In genomic region chr1:9905010-9905409, GRCh38 we compare ENCODE assay signal across 1 cellular context.
TF ChIP-seq lines count a peak whose summit lies in the region.

No MANE protein-coding gene starts in this region.

TF ChIP-seq in K562, 482 proteins besides CTCF, POLR2A, EP300 and RAD21:
- TF ChIP-seq NFXL1 (CRISPR knock-in tag; IDR thresholded peaks at IDR 0.05) = no peak
- peak; percentile 69 for TF ChIP-seq ZNF316 (IDR thresholded peaks at IDR 0.05)
- no peak for TF ChIP-seq E4F1 (CRISPR knock-in tag; IDR thresholded peaks at IDR 0.05; ENCODE audit: borderline replicate concordance)
- TF ChIP-seq C11orf30 (IDR thresholded peaks at IDR 0.05; ENCODE audit: low read depth) = peak; percentile 58; the same call in 1 of the 2 replicates
- 0 out of 2 replicates have a peak, but pooled peaks have one; percentile 8 for TF ChIP-seq EHMT2 (IDR thresholded peaks at IDR 0.05)
